ENCODE assay signal across 8 cellular contexts in genomic region chr3:62201438-62202035, GRCh38.
A peak's percentile ranks its signal among the peaks of the same experiment; 100 is the strongest.
DNase-seq lines count a peak whose midpoint lies in the region; ATAC-seq, FAIRE-seq and TF ChIP-seq lines count a peak whose summit lies in the region.

No MANE protein-coding gene starts in this region.

- no peaks in the 10 kb centered on the region for H3K79me2 ChIP-seq in DND-41 (ENCODE audit: insufficient read depth, low read length)

- no peaks in the 10 kb centered on the region for H4K20me1 ChIP-seq in DND-41 (ENCODE audit: insufficient read depth, low read length)

- H3K4me3 Mint-ChIP-seq in stimulated activated naive B cell treated with anti-CD40 and anti-IgM and Interleukin-4, amounts not matched to agents 10 μg/mL and 1 μg/mL and 100 μg/mL, for 72 hours = no peak overlapping the region

- H3K9ac ChIP-seq in DND-41 (ENCODE audit: low read depth, low read length) = no peak overlapping the region

- no peaks in the 10 kb centered on the region for H3K9me3 ChIP-seq in DND-41 (ENCODE audit: insufficient read depth, low read length, severe bottlenecking)

- 0 out of 2 replicates have a peak, but pooled peaks cover 4% of the 10 kb centered on the region for H3K36me3 ChIP-seq in DND-41 (ENCODE audit: insufficient read depth, low read length)

- H3K27ac Mint-ChIP-seq in stimulated activated naive B cell treated with anti-CD40 and anti-IgM and Interleukin-4, amounts not matched to agents 10 μg/mL and 1 μg/mL and 100 μg/mL, for 72 hours = no peak overlapping the region

- no peak for DNase-seq in DND-41
- peak; percentile 34 for DNase-seq in HT1080 (ENCODE audit: low read depth)
- peak; percentile 52 to 55 for DNase-seq in frontal cortex (ENCODE audit: low spot score in 2 of 2)
- DNase-seq in stimulated activated naive B cell treated with anti-CD40 and anti-IgM and Interleukin-4, amounts not matched to agents 10 μg/mL and 1 μg/mL and 100 μg/mL, for 72 hours = no peak
- DNase-seq in activated effector memory CD4-positive, alpha-beta T cell treated with Interleukin-2 at 50 U/mL for 16 hours = no peak
- DNase-seq in omental fat pad (ENCODE audit: low spot score) = no peak

- H3K4me2 ChIP-seq in DND-41 (ENCODE audit: insufficient read depth, low read length) = no peak overlapping the region

- H3K27me3 ChIP-seq in DND-41 (ENCODE audit: insufficient read depth, low read length, poor library complexity) = no peaks in the 10 kb centered on the region

- no peaks in the 10 kb centered on the region for H3K36me3 Mint-ChIP-seq in stimulated activated naive B cell treated with anti-CD40 and anti-IgM and Interleukin-4, amounts not matched to agents 10 μg/mL and 1 μg/mL and 100 μg/mL, for 72 hours

- ATAC-seq in DND-41 (ENCODE audit: insufficient read depth, low read depth) = 0 out of 3 replicates have a peak, but pooled peaks have one; percentile 52
- ATAC-seq in SK-N-SH treated with all-trans-retinoic acid at 6 μM for 48 hours = peak; percentile 88
- ATAC-seq in stimulated activated naive B cell treated with anti-CD40 and anti-IgM and Interleukin-4, amounts not matched to agents 10 μg/mL and 1 μg/mL and 100 μg/mL, for 72 hours (replicated peaks) = peak; percentile 29 to 34
- no peak for ATAC-seq in HG03139 (IDR thresholded peaks at IDR 0.05; ENCODE audit: unreplicated experiment)
- no peak for ATAC-seq in omental fat pad (ENCODE audit: low FRiP score)

- no peak overlapping the region for H3K4me3 ChIP-seq in DND-41 (ENCODE audit: low read depth in 1 of 2, low read length in 2 of 2)

- no peak overlapping the region for H2AFZ ChIP-seq in DND-41 (ENCODE audit: low read depth, low read length)

- H3K27me3 Mint-ChIP-seq in stimulated activated naive B cell treated with anti-CD40 and anti-IgM and Interleukin-4, amounts not matched to agents 10 μg/mL and 1 μg/mL and 100 μg/mL, for 72 hours = peaks cover 0 to 20% of the 10 kb centered on the region in 2 donors

- no peak overlapping the region for H3K27ac ChIP-seq in DND-41 (ENCODE audit: low read length)

- no peaks in the 10 kb centered on the region for H3K4me1 Mint-ChIP-seq in stimulated activated naive B cell treated with anti-CD40 and anti-IgM and Interleukin-4, amounts not matched to agents 10 μg/mL and 1 μg/mL and 100 μg/mL, for 72 hours

- no peaks in the 10 kb centered on the region for H3K9me3 Mint-ChIP-seq in stimulated activated naive B cell treated with anti-CD40 and anti-IgM and Interleukin-4, amounts not matched to agents 10 μg/mL and 1 μg/mL and 100 μg/mL, for 72 hours

- peak; percentile 94 for FAIRE-seq in frontal cortex (lab: Jason Lieb, UNC)

- peak; percentile 62 for TF ChIP-seq CTCF in DND-41 (IDR thresholded peaks at IDR 0.05; ENCODE audit: borderline replicate concordance, extremely low read depth, low read length, poor library complexity, severe bottlenecking)
- no peak for TF ChIP-seq CTCF in omental fat pad (IDR thresholded peaks at IDR 0.05)

- no peaks in the 10 kb centered on the region for H3K4me1 ChIP-seq in DND-41 (ENCODE audit: insufficient read depth, low read length)

TF ChIP-seq in SK-N-SH treated with all-trans-retinoic acid at 6 μM for 48 hours, 23 proteins besides CTCF, POLR2A, EP300 and RAD21:
- TF ChIP-seq PPARA (CRISPR knock-in tag; IDR thresholded peaks at IDR 0.05; ENCODE audit: borderline replicate concordance) (no peak), POU6F1 (CRISPR knock-in tag; IDR thresholded peaks at IDR 0.05; ENCODE audit: borderline replicate concordance, low read depth) (no peak), ARNTL (CRISPR knock-in tag; IDR thresholded peaks at IDR 0.05; ENCODE audit: borderline replicate concordance, low read depth) (no peak), ZFP3 (CRISPR knock-in tag; IDR thresholded peaks at IDR 0.05) (no peak), CSRNP3 (CRISPR knock-in tag; IDR thresholded peaks at IDR 0.05) (no peak), ESRRG (CRISPR knock-in tag; IDR thresholded peaks at IDR 0.05) (no peak), BACH2 (CRISPR knock-in tag; IDR thresholded peaks at IDR 0.05; ENCODE audit: borderline replicate concordance) (no peak), ZC3H10 (CRISPR knock-in tag; IDR thresholded peaks at IDR 0.05) (no peak), ZNF70 (CRISPR knock-in tag; IDR thresholded peaks at IDR 0.05) (no peak)
- TF ChIP-seq, protein P1, sequence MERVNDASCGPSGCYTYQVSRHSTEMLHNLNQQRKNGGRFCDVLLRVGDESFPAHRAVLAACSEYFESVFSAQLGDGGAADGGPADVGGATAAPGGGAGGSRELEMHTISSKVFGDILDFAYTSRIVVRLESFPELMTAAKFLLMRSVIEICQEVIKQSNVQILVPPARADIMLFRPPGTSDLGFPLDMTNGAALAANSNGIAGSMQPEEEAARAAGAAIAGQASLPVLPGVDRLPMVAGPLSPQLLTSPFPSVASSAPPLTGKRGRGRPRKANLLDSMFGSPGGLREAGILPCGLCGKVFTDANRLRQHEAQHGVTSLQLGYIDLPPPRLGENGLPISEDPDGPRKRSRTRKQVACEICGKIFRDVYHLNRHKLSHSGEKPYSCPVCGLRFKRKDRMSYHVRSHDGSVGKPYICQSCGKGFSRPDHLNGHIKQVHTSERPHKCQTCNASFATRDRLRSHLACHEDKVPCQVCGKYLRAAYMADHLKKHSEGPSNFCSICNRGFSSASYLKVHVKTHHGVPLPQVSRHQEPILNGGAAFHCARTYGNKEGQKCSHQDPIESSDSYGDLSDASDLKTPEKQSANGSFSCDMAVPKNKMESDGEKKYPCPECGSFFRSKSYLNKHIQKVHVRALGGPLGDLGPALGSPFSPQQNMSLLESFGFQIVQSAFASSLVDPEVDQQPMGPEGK (CRISPR knock-in tag; IDR thresholded peaks at IDR 0.05; ENCODE audit: borderline replicate concordance) = no peak
- TF ChIP-seq, protein P2, sequence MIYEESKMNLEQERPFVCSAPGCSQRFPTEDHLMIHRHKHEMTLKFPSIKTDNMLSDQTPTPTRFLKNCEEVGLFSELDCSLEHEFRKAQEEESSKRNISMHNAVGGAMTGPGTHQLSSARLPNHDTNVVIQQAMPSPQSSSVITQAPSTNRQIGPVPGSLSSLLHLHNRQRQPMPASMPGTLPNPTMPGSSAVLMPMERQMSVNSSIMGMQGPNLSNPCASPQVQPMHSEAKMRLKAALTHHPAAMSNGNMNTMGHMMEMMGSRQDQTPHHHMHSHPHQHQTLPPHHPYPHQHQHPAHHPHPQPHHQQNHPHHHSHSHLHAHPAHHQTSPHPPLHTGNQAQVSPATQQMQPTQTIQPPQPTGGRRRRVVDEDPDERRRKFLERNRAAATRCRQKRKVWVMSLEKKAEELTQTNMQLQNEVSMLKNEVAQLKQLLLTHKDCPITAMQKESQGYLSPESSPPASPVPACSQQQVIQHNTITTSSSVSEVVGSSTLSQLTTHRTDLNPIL (CRISPR knock-in tag; IDR thresholded peaks at IDR 0.05; ENCODE audit: low read depth) = no peak

Comparison
In these comparisons a context has a peak if more than half of its experiments do, and no peak if none do; other contexts are left out.
1. ATAC-seq: peak in DND-41 (single experiment), SK-N-SH treated with all-trans-retinoic acid at 6 μM for 48 hours (single experiment) and stimulated activated naive B cell treated with anti-CD40 and anti-IgM and Interleukin-4, amounts not matched to agents 10 μg/mL and 1 μg/mL and 100 μg/mL, for 72 hours (2 of 2); none in HG03139 (single experiment) and omental fat pad (single experiment).
2. DNase-seq: peak in HT1080 (single experiment) and frontal cortex (2 of 2); none in DND-41 (single experiment), stimulated activated naive B cell treated with anti-CD40 and anti-IgM and Interleukin-4, amounts not matched to agents 10 μg/mL and 1 μg/mL and 100 μg/mL, for 72 hours (single experiment), activated effector memory CD4-positive, alpha-beta T cell treated with Interleukin-2 at 50 U/mL for 16 hours (single experiment) and omental fat pad (single experiment).